In the genomic region with DNA sequence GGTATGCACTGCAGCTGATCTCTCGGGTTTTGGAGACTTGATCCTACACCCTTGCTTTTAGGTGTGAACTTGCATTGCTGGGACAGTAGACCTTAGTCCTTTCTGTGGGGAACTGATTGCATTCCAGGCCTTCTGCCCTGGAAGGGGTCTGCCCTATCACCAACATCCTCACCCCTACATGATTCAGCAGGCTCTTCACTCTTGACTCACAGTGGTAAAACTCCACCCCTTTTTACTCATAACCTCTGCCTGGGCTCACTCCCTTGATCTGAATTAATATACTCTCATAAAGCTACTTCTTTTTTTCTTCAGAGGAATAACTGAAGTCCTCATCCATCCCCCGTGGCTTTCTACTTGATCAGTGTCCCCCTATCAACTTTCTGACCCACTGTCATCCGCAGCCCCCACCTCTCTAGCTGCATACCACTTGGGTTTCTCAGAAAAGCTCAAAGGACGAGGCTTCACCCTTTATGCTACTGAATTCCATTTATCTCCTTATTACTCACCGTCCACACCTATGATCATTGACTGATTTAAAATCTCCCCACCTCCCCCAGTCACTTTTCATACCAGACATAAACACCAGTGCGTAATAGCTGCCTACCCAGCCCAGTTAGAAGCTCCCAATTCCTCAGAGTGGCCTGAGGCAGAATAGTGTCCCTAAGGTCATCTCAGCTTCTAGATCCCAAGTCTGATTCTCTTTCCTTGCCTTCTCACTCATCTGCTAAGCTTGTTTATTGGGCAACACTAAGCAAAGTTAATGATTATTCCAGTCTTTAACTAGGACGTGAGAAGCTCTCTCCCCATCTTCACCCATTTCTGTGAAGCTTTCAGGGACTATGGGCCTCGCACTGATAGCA, we compare ENCODE assay signal across 11 cellular contexts. TPM values are rescaled to one million over a fixed set of nuclear protein-coding genes. Genes with fewer than 3 reads are reported as not detected.
A peak's percentile ranks its signal among the peaks of the same experiment; 100 is the strongest.
DNase-seq lines count a peak whose midpoint lies in the region; ATAC-seq and TF ChIP-seq lines count a peak whose summit lies in the region.
"Had no signal": no experiment of that assay in that cellular context is flagged by ENCODE, and none has a peak within 500 bp of the region (broad histone marks: within the 10 kb centered on the region; RNA-seq: fewer than 3 reads in every experiment).

No MANE protein-coding gene starts in this region.

- H3K4me3 Mint-ChIP-seq in nephron (peak overlapping the region in 1 of 3 experiments; percentile 49), glutamatergic neuron (ENCODE audit: unreplicated experiment) (no peak overlapping the region)
- H3K4me3 Mint-ChIP-seq: activated CD4-positive, alpha-beta T cell treated with anti-CD3 and anti-CD28 coated beads, Interleukin-2, amount 10 ng/mL, durations not matched to agents 7 days and 5 days had no signal

- in situ Hi-C loops in astrocyte of the spinal cord (cut with HindIII; ENCODE audit: low sequenced_read_pairs) = no loop called here

- H3K27me3 Mint-ChIP-seq in nephron (ENCODE audit: low read depth) (peaks cover 3% of the 10 kb centered on the region), glutamatergic neuron (ENCODE audit: unreplicated experiment) (peaks cover 3% of the 10 kb centered on the region)
- H3K27me3 Mint-ChIP-seq: activated CD4-positive, alpha-beta T cell treated with anti-CD3 and anti-CD28 coated beads, Interleukin-2, amount 10 ng/mL, durations not matched to agents 7 days and 5 days had no signal

- H3K27ac Mint-ChIP-seq in nephron (peak overlapping the region; percentile 25 to 56 (median 53)), glutamatergic neuron (ENCODE audit: unreplicated experiment) (no peak overlapping the region)
- H3K27ac Mint-ChIP-seq: activated CD4-positive, alpha-beta T cell treated with anti-CD3 and anti-CD28 coated beads, Interleukin-2, amount 10 ng/mL, durations not matched to agents 7 days and 5 days had no signal

- no peaks in the 10 kb centered on the region for H3K36me3 Mint-ChIP-seq in nephron (ENCODE audit: low read depth)
- no peaks in the 10 kb centered on the region for H3K36me3 Mint-ChIP-seq in glutamatergic neuron (ENCODE audit: unreplicated experiment)

- H3K4me1 Mint-ChIP-seq in nephron = peaks cover 40% of the 10 kb centered on the region
- H3K4me1 Mint-ChIP-seq in glutamatergic neuron (ENCODE audit: low read depth, unreplicated experiment) = peaks cover 7% of the 10 kb centered on the region

- TF ChIP-seq CTCF in astrocyte of the spinal cord (IDR thresholded peaks at IDR 0.05; ENCODE audit: low read depth, low read length) (no peak), nephron (IDR thresholded peaks at IDR 0.05; ENCODE audit: unreplicated experiment in 3 of 3) (no peak), glutamatergic neuron (IDR thresholded peaks at IDR 0.05; ENCODE audit: partially characterized antibody, unreplicated experiment) (no peak)

- no peak for ATAC-seq in HG03139 (IDR thresholded peaks at IDR 0.05; ENCODE audit: unreplicated experiment)
- ATAC-seq: left ventricle myocardium superior had no signal

- no peaks in the 10 kb centered on the region for H3K9me3 Mint-ChIP-seq in nephron
- no peaks in the 10 kb centered on the region for H3K9me3 Mint-ChIP-seq in glutamatergic neuron (ENCODE audit: unreplicated experiment)
- H3K9me3 Mint-ChIP-seq: activated CD4-positive, alpha-beta T cell treated with anti-CD3 and anti-CD28 coated beads, Interleukin-2, amount 10 ng/mL, durations not matched to agents 7 days and 5 days had no signal

- H3K4me3 ChIP-seq in astrocyte of the spinal cord (ENCODE audit: low read depth, low read length) = no peak overlapping the region

- peak; percentile 30 for DNase-seq in H4 (ENCODE audit: low spot score)
- peak; percentile 19 for DNase-seq in MV-4-11 (lab: John Stamatoyannopoulos, UW)
- DNase-seq in astrocyte of the spinal cord (ENCODE audit: low read depth, low spot score) = peak; percentile 60
- DNase-seq in glutamatergic neuron = no peak
- no peak for DNase-seq in iPS-NIHi7 (ENCODE audit: extremely low spot score)
- DNase-seq: activated CD4-positive, alpha-beta T cell treated with anti-CD3 and anti-CD28 coated beads, Interleukin-2, amount 10 ng/mL, durations not matched to agents 7 days and 5 days; left ventricle myocardium superior; NCI-H524 treated with DMSO at 0.1 percent for 48 hours; stimulated activated CD4-positive, alpha-beta T cell treated with anti-CD3 and anti-CD28 coated beads, Interleukin-2, amount 100 ng/mL, for 24 hours had no signal

RNA-seq across cellular contexts. Expression of a gene that starts 6.9 kb away (rescaled TPM):
- total RNA-seq in H4 (2014; rRNA removed; shearing (Covaris generic)) = 9.9 and 27.7 TPM in 2 replicates
- not detected for total RNA-seq in glutamatergic neuron (ENCODE audit: unreplicated experiment)

RNA-seq across cellular contexts. Expression of a gene that starts 9.7 kb away (rescaled TPM):
- 82.3 and 92.1 TPM in 2 replicates for total RNA-seq in H4 (2014; rRNA removed; shearing (Covaris generic))
- 37.5 TPM for total RNA-seq in glutamatergic neuron (ENCODE audit: unreplicated experiment)

Comparison
In these comparisons a context has a peak if more than half of its experiments do, and no peak if none do; other contexts are left out.
1. DNase-seq: peak in H4 (single experiment), MV-4-11 (single experiment) and astrocyte of the spinal cord (single experiment); none in glutamatergic neuron (single experiment) and iPS-NIHi7 (single experiment).
2. RNA of a gene that starts 6.9 kb away (total RNA-seq): 9.9 to 27.7 TPM in H4; not detected in glutamatergic neuron (single experiment); every median in the first group is over 10 times any median in the second.